Comparison of ENCODE assay signal across 17 cellular contexts in genomic region chr18:22912835-22913234, GRCh38. TPM values are rescaled to one million over a fixed set of nuclear protein-coding genes. Genes with fewer than 3 reads are reported as not detected.
DNase-seq lines count a peak whose midpoint lies in the region; ATAC-seq, FAIRE-seq and TF ChIP-seq lines count a peak whose summit lies in the region.
"Had no signal": no experiment of that assay in that cellular context is flagged by ENCODE, and none has a peak within 500 bp of the region (broad histone marks: within the 10 kb centered on the region; RNA-seq: fewer than 3 reads in every experiment).

No MANE protein-coding gene starts in this region.

- POLR2A ChIA-PET in HCT116 (lab: Charles Lee), result no interaction called here
- POLR2A ChIA-PET in K562 (lab: Yijun Ruan, JAX), result no interaction called here

- no TSS peak for BruUV-seq in HCT116 (replicated peaks; lab: Mats Ljungman, UMichigan)
- BruUV-seq in K562 (replicated peaks; lab: Mats Ljungman, UMichigan), result no TSS peak

- H3K9me2 ChIP-seq in HCT116 (ENCODE audit: insufficient read depth), result no peaks in the 10 kb centered on the region

- in situ Hi-C loops in K562 (cut with MboI), result no loop called here

- H3K4me3 ChIP-seq in HCT116 (replicated peaks in 1 of 2; ENCODE audit: low read depth in 1 of 2, low read length in 2 of 2) (no peak overlapping the region), K562 (no peak overlapping the region), suprapubic skin (no peak overlapping the region)
- H3K4me3 ChIP-seq: right lobe of liver had no signal

- no peak overlapping the region for H3K27ac Mint-ChIP-seq in stimulated activated memory B cell treated with anti-CD40 and anti-IgM and Interleukin-4, amounts not matched to agents 10 μg/mL and 1 μg/mL and 100 μg/mL, for 72 hours
- H3K27ac Mint-ChIP-seq: CD8-positive, alpha-beta memory T cell; endodermal cell; stimulated activated effector memory CD8-positive, alpha-beta T cell treated with anti-CD3 and anti-CD28 coated beads, Interleukin-12 subunit alpha, Interleukin-12 subunit beta, amount 100 ng/mL, for 72 hours had no signal

- H3K79me2 ChIP-seq in HCT116 (ENCODE audit: insufficient read depth, low read length) (no peaks in the 10 kb centered on the region), K562 (ENCODE audit: control insufficient read depth, insufficient read depth, low read length) (no peaks in the 10 kb centered on the region)

- no peaks in the 10 kb centered on the region for H3K4me1 Mint-ChIP-seq in stimulated activated memory B cell treated with anti-CD40 and anti-IgM and Interleukin-4, amounts not matched to agents 10 μg/mL and 1 μg/mL and 100 μg/mL, for 72 hours
- H3K4me1 Mint-ChIP-seq: CD8-positive, alpha-beta memory T cell; neural crest cell; stimulated activated effector memory CD8-positive, alpha-beta T cell treated with anti-CD3 and anti-CD28 coated beads, Interleukin-12 subunit alpha, Interleukin-12 subunit beta, amount 100 ng/mL, for 72 hours had no signal

- no peaks in the 10 kb centered on the region for H4K20me1 ChIP-seq in HCT116 (ENCODE audit: insufficient read depth)
- no peaks in the 10 kb centered on the region for H4K20me1 ChIP-seq in K562 (replicated peaks; ENCODE audit: control insufficient read depth, insufficient read depth, low read length)

- no peak for FAIRE-seq in K562 (lab: Jason Lieb, UNC)

- ATAC-seq in HCT116, result no peak
- no peak for ATAC-seq in K562
- ATAC-seq in stimulated activated memory B cell treated with anti-CD40 and anti-IgM and Interleukin-4, amounts not matched to agents 10 μg/mL and 1 μg/mL and 100 μg/mL, for 72 hours, result no peak
- no peak for ATAC-seq in GM21515 (IDR thresholded peaks at IDR 0.05; ENCODE audit: unreplicated experiment)
- ATAC-seq: right lobe of liver; stimulated activated effector memory CD8-positive, alpha-beta T cell treated with anti-CD3 and anti-CD28 coated beads, Interleukin-12 subunit alpha, Interleukin-12 subunit beta, amount 100 ng/mL, for 72 hours had no signal

- TF ChIP-seq EP300 in K562 (IDR thresholded peaks at IDR 0.05; ENCODE audit: low read length) (no peak), suprapubic skin (IDR thresholded peaks at IDR 0.05) (no peak)

- H3K27ac ChIP-seq in HCT116 (ENCODE audit: low read depth, low read length) (no peak overlapping the region), K562 (ENCODE audit: extremely low read depth, low read depth, low read length) (no peak overlapping the region), suprapubic skin (peak overlapping the region; percentile 47)
- H3K27ac ChIP-seq: brain microvascular endothelial cell, right lobe of liver had no signal

- RAD21 ChIA-PET in HCT116 (lab: Charles Lee; ENCODE audit: low non-redundant PET in 1 of 2, low total read pairs in 2 of 2, uncharacterized antibody in 2 of 2, unreplicated experiment in 2 of 2), result no interaction called here

- H3K4me1 ChIP-seq in HCT116 (ENCODE audit: control insufficient read depth in 1 of 2, insufficient read depth in 2 of 2, low read length in 2 of 2) (peaks cover 26 to 31% of the 10 kb centered on the region in 2 experiments), K562 (replicated peaks in 1 of 2; ENCODE audit: control insufficient read depth in 2 of 2, insufficient read depth in 2 of 2, low read length in 2 of 2) (no peaks in the 10 kb centered on the region), suprapubic skin (peaks cover 13% of the 10 kb centered on the region)

- TF ChIP-seq RAD21 in HCT116 (IDR thresholded peaks at IDR 0.05; ENCODE audit: low read depth), result no peak
- TF ChIP-seq RAD21 in K562 (CRISPR knock-in tag; conservative IDR thresholded peaks at IDR 0.05 in 1 of 2, IDR thresholded peaks at IDR 0.05 in 1 of 2), result no peak

- H3K27me3 Mint-ChIP-seq in stimulated activated memory B cell treated with anti-CD40 and anti-IgM and Interleukin-4, amounts not matched to agents 10 μg/mL and 1 μg/mL and 100 μg/mL, for 72 hours, result no peaks in the 10 kb centered on the region

- no peaks in the 10 kb centered on the region for H3K9me1 ChIP-seq in K562 (ENCODE audit: control insufficient read depth, insufficient read depth, low read length)

- intact Hi-C loops in HCT116 (cut with micrococcal nuclease), result no loop called here
- intact Hi-C loops in K562 (cut with micrococcal nuclease), result no loop called here

- no peak overlapping the region for H3K4me3 Mint-ChIP-seq in stimulated activated memory B cell treated with anti-CD40 and anti-IgM and Interleukin-4, amounts not matched to agents 10 μg/mL and 1 μg/mL and 100 μg/mL, for 72 hours
- H3K4me3 Mint-ChIP-seq: CD8-positive, alpha-beta memory T cell; endodermal cell; neural crest cell; stimulated activated effector memory CD8-positive, alpha-beta T cell treated with anti-CD3 and anti-CD28 coated beads, Interleukin-12 subunit alpha, Interleukin-12 subunit beta, amount 100 ng/mL, for 72 hours had no signal

- H3K4me2 ChIP-seq in HCT116 (ENCODE audit: low read length) (0 out of 2 replicates have a peak overlapping the region, but pooled peaks have one; percentile 67), K562 (ENCODE audit: insufficient read depth, low read length) (no peak overlapping the region)

- WGBS in K562 (ENCODE audit: insufficient coverage, low coverage, missing lambda C conversion rate), result 0% methylated on average over 1 of the region's 1 CpG
- 53% methylated on average over 1 of the region's 1 CpG for WGBS in suprapubic skin

- no peaks in the 10 kb centered on the region for H3K9me3 ChIP-seq in HCT116 (ENCODE audit: control insufficient read depth in 1 of 2, insufficient read depth in 1 of 2, low read depth in 1 of 2, low read length in 2 of 2)
- H3K9me3 ChIP-seq in K562 (replicated peaks; ENCODE audit: control insufficient read depth, insufficient read depth, low read depth, low read length), result no peaks in the 10 kb centered on the region
- no peaks in the 10 kb centered on the region for H3K9me3 ChIP-seq in suprapubic skin
- H3K9me3 ChIP-seq: right lobe of liver had no signal

- no peak for TF ChIP-seq POLR2A in HCT116 (IDR thresholded peaks at IDR 0.05; ENCODE audit: borderline replicate concordance, extremely low read depth, insufficient read depth, insufficient read length)
- no peak for TF ChIP-seq POLR2A in K562 (conservative IDR thresholded peaks at IDR 0.05)
- TF ChIP-seq POLR2A in suprapubic skin (IDR thresholded peaks at IDR 0.05), result no peak

- H3K9ac ChIP-seq in HCT116 (ENCODE audit: low read length), result no peak overlapping the region
- no peak overlapping the region for H3K9ac ChIP-seq in K562 (ENCODE audit: insufficient read depth in 1 of 2, low read depth in 2 of 2, low read length in 2 of 2)

- H3K27me3 ChIP-seq in HCT116 (ENCODE audit: insufficient read depth, low read length) (no peaks in the 10 kb centered on the region), K562 (ENCODE audit: control insufficient read depth in 2 of 2, insufficient read depth in 2 of 2, low read length in 2 of 2) (no peaks in the 10 kb centered on the region), suprapubic skin (no peaks in the 10 kb centered on the region)
- H3K27me3 ChIP-seq: brain microvascular endothelial cell, right lobe of liver had no signal

- H3K36me3 Mint-ChIP-seq in stimulated activated memory B cell treated with anti-CD40 and anti-IgM and Interleukin-4, amounts not matched to agents 10 μg/mL and 1 μg/mL and 100 μg/mL, for 72 hours, result no peaks in the 10 kb centered on the region
- H3K36me3 Mint-ChIP-seq: stimulated activated effector memory CD8-positive, alpha-beta T cell treated with anti-CD3 and anti-CD28 coated beads, Interleukin-12 subunit alpha, Interleukin-12 subunit beta, amount 100 ng/mL, for 72 hours had no signal

- no peaks in the 10 kb centered on the region for H3K9me3 Mint-ChIP-seq in stimulated activated memory B cell treated with anti-CD40 and anti-IgM and Interleukin-4, amounts not matched to agents 10 μg/mL and 1 μg/mL and 100 μg/mL, for 72 hours
- H3K9me3 Mint-ChIP-seq: CD8-positive, alpha-beta memory T cell; neural crest cell; stimulated activated effector memory CD8-positive, alpha-beta T cell treated with anti-CD3 and anti-CD28 coated beads, Interleukin-12 subunit alpha, Interleukin-12 subunit beta, amount 100 ng/mL, for 72 hours had no signal

- H3K36me3 ChIP-seq in HCT116 (ENCODE audit: control insufficient read depth in 1 of 2, insufficient read depth in 2 of 2, low read length in 2 of 2) (no peaks in the 10 kb centered on the region), K562 (ENCODE audit: control insufficient read depth, insufficient read depth, low read length) (no peaks in the 10 kb centered on the region), suprapubic skin (no peaks in the 10 kb centered on the region)
- H3K36me3 ChIP-seq: brain microvascular endothelial cell, right lobe of liver had no signal

- DNase-seq in HCT116 (ENCODE audit: low read depth, low spot score) (no peak), K562 (ENCODE audit: extremely low read depth in 1 of 4, low spot score in 3 of 4) (no peak), glomerular visceral epithelial cell (ENCODE audit: extremely low spot score) (peak; percentile 60), suprapubic skin (ENCODE audit: low spot score in 2 of 2) (no peak), SKM-1 (lab: John Stamatoyannopoulos, UW; ENCODE audit: unreplicated experiment) (no peak), MV-4-11 (lab: John Stamatoyannopoulos, UW) (no peak)
- DNase-seq: activated CD8-positive, alpha-beta memory T cell treated with anti-CD3 and anti-CD28 coated beads for 24 hours; activated effector memory CD4-positive, alpha-beta T cell treated with anti-CD3 and anti-CD28 coated beads, Interleukin-2, amount 50 U/mL, for 16 hours; brain microvascular endothelial cell; CD8-positive, alpha-beta memory T cell; endodermal cell; right lobe of liver; stimulated activated CD4-positive, alpha-beta T cell treated with anti-CD3 and anti-CD28 coated beads, Interleukin-4, amount 100 ng/mL, for 4 hours had no signal

- H2AFZ ChIP-seq in HCT116 (ENCODE audit: low read depth, low read length, poor library complexity, severe bottlenecking), result no peak overlapping the region
- no peak overlapping the region for H2AFZ ChIP-seq in K562 (ENCODE audit: low read depth, low read length)

- no peak for TF ChIP-seq CTCF in HCT116 (IDR thresholded peaks at IDR 0.05 in 2 of 3, conservative IDR thresholded peaks at IDR 0.05 in 1 of 3; ENCODE audit: borderline replicate concordance in 1 of 3, insufficient read depth in 1 of 3, low read depth in 2 of 3, low read length in 2 of 3)
- TF ChIP-seq CTCF in K562 (IDR thresholded peaks at IDR 0.05 in 2 of 3, conservative IDR thresholded peaks at IDR 0.05 in 1 of 3; ENCODE audit: insufficient read depth in 2 of 3, low read depth in 1 of 3, low read length in 3 of 3), result no peak
- no peak for TF ChIP-seq CTCF in suprapubic skin (IDR thresholded peaks at IDR 0.05)

- CTCF ChIA-PET in HCT116 (lab: Charles Lee) (no interaction called here), K562 (lab: Yijun Ruan, JAX; ENCODE audit: low intra/inter-chr PET ratio) (no interaction called here)

RNA-seq across cellular contexts. Expression of gene RBBP8, which starts 20.3 kb away (rescaled TPM):
- total RNA-seq in HCT116 (2021; ENCODE audit: unreplicated experiment), result 66.6 TPM
- 21.5 and 37.5 TPM in 2 replicates for polyA plus RNA-seq in HCT116 (2012)
- 27.9 and 67.2 TPM in 2 replicates for total RNA-seq in K562 (2011; cell fraction: chromatin; rRNA removed; ENCODE audit: low replicate concordance)
- 10.7 and 16.6 TPM in 2 replicates for total RNA-seq in K562 (2011; cell fraction: nucleolus; rRNA removed)
- 29.2 and 30.0 TPM in 2 replicates for total RNA-seq in K562 (2011; cell fraction: nucleoplasm; rRNA removed)
- total RNA-seq in K562 (2014; rRNA removed), result 34.7 and 34.8 TPM in 2 replicates
- total RNA-seq in K562 (2014; rRNA removed; fragmentation: Illumina TruSeq; extraction: Trizol), result 63.1 and 71.3 TPM in 2 replicates
- 49.6 and 51.5 TPM in 2 replicates for total RNA-seq in K562 (2015; rRNA removed; fragmentation: Illumina TruSeq; extraction: Trizol)
- total RNA-seq in K562 (2021), result 48.9 and 52.4 TPM in 2 replicates
- 31.0 and 54.5 TPM in 2 replicates for polyA plus RNA-seq in K562 (2011; rRNA removed)
- polyA plus RNA-seq in K562 (2011; cell fraction: cytosol; rRNA removed), result 8.7 and 13.6 TPM in 2 replicates
- 13.1 and 14.4 TPM in 2 replicates for polyA plus RNA-seq in K562 (2011; cell fraction: nucleus; rRNA removed)
- 33.5 and 36.3 TPM in 2 replicates for polyA plus RNA-seq in K562 (2012)
- polyA plus RNA-seq in K562 (2014; fragmentation: Illumina TruSeq; extraction: Trizol), result 42.2 and 51.2 TPM in 2 replicates
- 10 to 100 TPM; 28.4 to 45.6 TPM for polyA plus RNA-seq in K562 (2014; fragmentation: Nextera tagmentation; extraction: Ambion mirVana)
- 30.7 and 38.0 TPM in 2 replicates for polyA plus RNA-seq in K562 (2014; rRNA removed)
- polyA minus RNA-seq in K562 (2011; rRNA and poly(A)+ RNA removed), result 50.4 and 62.6 TPM in 2 replicates
- 18.8 and 22.4 TPM in 2 replicates for polyA minus RNA-seq in K562 (2011; cell fraction: cytosol; rRNA and poly(A)+ RNA removed)
- 17.2 and 27.7 TPM in 2 replicates for polyA minus RNA-seq in K562 (2011; cell fraction: nucleus; rRNA and poly(A)+ RNA removed)
- total RNA-seq in suprapubic skin, result 10 to 100 TPM; 41.0 to 78.1 (median 67.0) TPM

Comparison
In these comparisons a context has a peak if more than half of its experiments do, and no peak if none do; other contexts are left out.
1. Of the 22 proteins assayed by ChIP-seq in both K562 and HCT116: peak only in K562: none; only in HCT116: CEBPB and SP1; in both: none; in neither: 20.